In genomic region chr6:37332894-37333293, GRCh38 we compare ENCODE assay signal across 24 cellular contexts.
"Had no signal": no experiment of that assay in that cellular context is flagged by ENCODE, and none has a peak within 500 bp of the region (broad histone marks: within the 10 kb centered on the region; RNA-seq: fewer than 3 reads in every experiment).

No MANE protein-coding gene starts in this region.

- ATAC-seq: activated CD8-positive, alpha-beta memory T cell treated with anti-CD3 and anti-CD28 coated beads, Interleukin-2, amount 10 ng/mL, durations not matched to agents 7 days and 5 days; effector memory CD8-positive, alpha-beta T cell; foreskin keratinocyte; gastrocnemius medialis; heart left ventricle had no signal

- H3K4me3 Mint-ChIP-seq: activated CD8-positive, alpha-beta memory T cell treated with anti-CD3 and anti-CD28 coated beads, Interleukin-2, amount 10 ng/mL, durations not matched to agents 7 days and 5 days; activated naive CD4-positive, alpha-beta T cell treated with anti-CD3 and anti-CD28 coated beads, Interleukin-2, amount 10 ng/mL, durations not matched to agents 7 days and 5 days; activated naive CD8-positive, alpha-beta T cell treated with anti-CD3 and anti-CD28 coated beads, Interleukin-2, amount 10 ng/mL, durations not matched to agents 7 days and 5 days; central memory CD8-positive, alpha-beta T cell; effector memory CD8-positive, alpha-beta T cell had no signal

- H3K4me1 Mint-ChIP-seq: activated naive CD4-positive, alpha-beta T cell treated with anti-CD3 and anti-CD28 coated beads, Interleukin-2, amount 10 ng/mL, durations not matched to agents 7 days and 5 days; activated naive CD8-positive, alpha-beta T cell treated with anti-CD3 and anti-CD28 coated beads, Interleukin-2, amount 10 ng/mL, durations not matched to agents 7 days and 5 days; central memory CD8-positive, alpha-beta T cell had no signal

- H3K27me3 Mint-ChIP-seq: activated CD8-positive, alpha-beta memory T cell treated with anti-CD3 and anti-CD28 coated beads, Interleukin-2, amount 10 ng/mL, durations not matched to agents 7 days and 5 days; activated naive CD4-positive, alpha-beta T cell treated with anti-CD3 and anti-CD28 coated beads, Interleukin-2, amount 10 ng/mL, durations not matched to agents 7 days and 5 days; activated naive CD8-positive, alpha-beta T cell treated with anti-CD3 and anti-CD28 coated beads, Interleukin-2, amount 10 ng/mL, durations not matched to agents 7 days and 5 days; central memory CD8-positive, alpha-beta T cell; effector memory CD8-positive, alpha-beta T cell had no signal

- DNase-seq: activated CD4-positive, alpha-beta T cell treated with anti-CD3 and anti-CD28 coated beads for 48 hours; activated CD4-positive, alpha-beta T cell treated with anti-CD3 and anti-CD28 coated beads, Interleukin-2, amount 50 U/mL, for 1 hour; activated CD4-positive, alpha-beta T cell treated with anti-CD3 and anti-CD28 coated beads, Interleukin-2, amount 50 U/mL, for 48 hours; activated CD4-positive, CD25-positive, alpha-beta regulatory T cell; activated CD4-positive, CD25-positive, alpha-beta regulatory T cell treated with anti-CD3 and anti-CD28 coated beads, Interleukin-2, amount 50 U/mL, for 72 hours; activated CD8-positive, alpha-beta memory T cell treated with anti-CD3 and anti-CD28 coated beads, Interleukin-2, amount 10 ng/mL, durations not matched to agents 7 days and 5 days; activated CD8-positive, alpha-beta memory T cell treated with anti-CD3 and anti-CD28 coated beads, Interleukin-2, amount 50 U/mL, for 4 hours; activated gamma-delta T cell; activated naive CD4-positive, alpha-beta T cell; activated naive CD4-positive, alpha-beta T cell treated with anti-CD3 and anti-CD28 coated beads, Interleukin-2, amount 10 ng/mL, durations not matched to agents 7 days and 5 days; activated naive CD8-positive, alpha-beta T cell treated with anti-CD3 and anti-CD28 coated beads, Interleukin-2, amount 10 ng/mL, durations not matched to agents 7 days and 5 days; activated T-cell treated with anti-CD3 and anti-CD28 coated beads, Interleukin-2, amount 50 U/mL, for 48 hours; brain microvascular endothelial cell; cortex of kidney; dermis blood vessel endothelial cell; effector CD4-positive, alpha-beta T cell; effector memory CD8-positive, alpha-beta T cell; erythroblast; foreskin keratinocyte; gastrocnemius medialis; glutamatergic neuron; heart left ventricle had no signal

- H3K27ac Mint-ChIP-seq: activated CD8-positive, alpha-beta memory T cell treated with anti-CD3 and anti-CD28 coated beads, Interleukin-2, amount 10 ng/mL, durations not matched to agents 7 days and 5 days; activated naive CD4-positive, alpha-beta T cell treated with anti-CD3 and anti-CD28 coated beads, Interleukin-2, amount 10 ng/mL, durations not matched to agents 7 days and 5 days; activated naive CD8-positive, alpha-beta T cell treated with anti-CD3 and anti-CD28 coated beads, Interleukin-2, amount 10 ng/mL, durations not matched to agents 7 days and 5 days had no signal

- H3K9me3 Mint-ChIP-seq: activated naive CD4-positive, alpha-beta T cell treated with anti-CD3 and anti-CD28 coated beads, Interleukin-2, amount 10 ng/mL, durations not matched to agents 7 days and 5 days; activated naive CD4-positive, alpha-beta T cell treated with anti-CD3 and anti-CD28 coated beads, Interleukin-2, amount 50 U/mL, for 72 hours; activated naive CD8-positive, alpha-beta T cell treated with anti-CD3 and anti-CD28 coated beads, Interleukin-2, amount 10 ng/mL, durations not matched to agents 7 days and 5 days; central memory CD8-positive, alpha-beta T cell; effector memory CD8-positive, alpha-beta T cell had no signal

- H3K36me3 Mint-ChIP-seq: activated naive CD4-positive, alpha-beta T cell treated with anti-CD3 and anti-CD28 coated beads, Interleukin-2, amount 50 U/mL, for 72 hours had no signal
